In the genomic region with DNA sequence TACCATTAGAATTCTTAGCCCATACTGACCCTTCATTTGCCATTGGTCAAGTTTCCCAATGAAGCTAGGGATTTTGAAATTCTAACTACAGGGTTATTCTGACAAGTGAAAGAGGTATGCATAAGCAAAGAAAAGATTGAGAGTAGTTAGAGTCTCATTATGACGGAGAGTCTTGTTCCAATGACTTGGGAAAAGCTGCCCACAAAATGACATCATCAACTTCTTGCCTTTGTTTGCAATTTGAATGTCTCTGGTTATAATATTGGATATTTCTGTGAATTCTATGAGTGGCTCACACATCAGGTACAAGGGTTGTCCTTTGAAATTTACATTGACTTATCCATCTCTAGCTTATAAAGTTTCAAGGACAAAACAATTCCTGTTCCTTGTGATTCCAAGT, we compare ENCODE assay signal across 18 cellular contexts.
DNase-seq lines count a peak whose midpoint lies in the region; ATAC-seq, FAIRE-seq and TF ChIP-seq lines count a peak whose summit lies in the region.
"Had no signal": no experiment of that assay in that cellular context is flagged by ENCODE, and none has a peak within 500 bp of the region (broad histone marks: within the 10 kb centered on the region; RNA-seq: fewer than 3 reads in every experiment).

No MANE protein-coding gene starts in this region.

- DNase-seq in HCEC 1CT (peak; percentile 17), astrocyte of the hippocampus (ENCODE audit: low read depth, low spot score) (peak; percentile 48), bronchial epithelial cell (ENCODE audit: low read depth) (peak; percentile 17), NOMO-1 (lab: John Stamatoyannopoulos, UW; ENCODE audit: unreplicated experiment in 2 of 2) (no peak)
- DNase-seq: C1 segment of cervical spinal cord; Caco-2; CD4-positive, alpha-beta memory T cell; DMS 273 treated with DMSO at 0.1 percent for 48 hours; DMS79; EL; GDM1; GM23248; H9; HFFc6 had no signal

- no peak for FAIRE-seq in bronchial epithelial cell (lab: Jason Lieb, UNC)
- FAIRE-seq: GM12891, GM18507 had no signal

- no peak for ATAC-seq in GM21390 (IDR thresholded peaks at IDR 0.05; ENCODE audit: unreplicated experiment)
- ATAC-seq in GM18517 (IDR thresholded peaks at IDR 0.05; ENCODE audit: unreplicated experiment), result no peak

- no peak for TF ChIP-seq CTCF in bronchial epithelial cell (IDR thresholded peaks at IDR 0.05; ENCODE audit: insufficient read depth, low read length, severe bottlenecking)

- no peak overlapping the region for H3K4me3 ChIP-seq in bronchial epithelial cell (ENCODE audit: low read depth, low read length)
- H3K4me3 ChIP-seq: GM23248 had no signal

- no peaks in the 10 kb centered on the region for H3K27me3 ChIP-seq in bronchial epithelial cell (ENCODE audit: control insufficient read depth, insufficient read depth, low read length)

- no peaks in the 10 kb centered on the region for H3K36me3 ChIP-seq in bronchial epithelial cell (ENCODE audit: control insufficient read depth, insufficient read depth, low read length)

Comparison
In these comparisons a context has a peak if more than half of its experiments do, and no peak if none do; other contexts are left out.
1. DNase-seq: peak in HCEC 1CT (single experiment), astrocyte of the hippocampus (single experiment) and bronchial epithelial cell (single experiment); none in NOMO-1 (0 of 2).